In the genomic region with DNA sequence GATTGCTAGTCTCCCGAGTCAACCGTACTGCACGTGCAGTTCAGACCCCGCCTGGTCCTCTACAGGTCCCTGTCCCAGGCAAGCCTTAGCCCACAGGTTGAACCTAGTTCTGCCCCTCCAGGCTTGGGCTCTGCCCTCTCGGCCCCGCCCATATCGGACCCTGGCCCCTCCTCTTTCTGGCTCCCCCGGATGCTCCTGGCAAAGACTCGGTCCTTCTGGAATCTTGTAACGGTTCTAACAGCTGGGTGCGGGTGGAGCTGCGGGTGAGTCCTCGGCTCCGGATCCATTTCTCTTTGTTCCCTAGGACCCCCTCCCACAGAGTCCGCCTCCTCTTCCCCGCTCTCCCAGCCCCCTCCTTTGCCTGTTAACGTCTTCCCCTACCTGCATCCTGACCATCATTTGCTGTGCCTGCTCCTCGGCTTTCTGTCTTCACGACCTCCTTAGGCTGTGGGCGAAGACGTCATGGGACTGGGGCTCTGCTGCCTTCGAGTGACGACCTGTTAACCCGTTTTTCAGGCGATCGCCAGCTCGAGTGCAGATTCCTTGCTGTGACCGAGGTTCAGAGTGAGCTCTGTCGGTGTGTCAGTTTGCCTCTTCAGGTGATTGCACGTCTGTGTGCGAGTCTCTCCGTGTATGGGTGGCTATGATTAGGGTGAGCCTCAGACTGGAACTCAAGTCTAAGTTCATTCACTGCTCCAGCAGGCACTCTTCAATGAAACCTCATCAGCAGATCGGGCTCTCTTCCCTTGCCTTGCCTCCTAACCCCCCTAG, we compare ENCODE assay signal across 1 cellular context.
TF ChIP-seq lines count a peak whose summit lies in the region.

A gene with protein sequence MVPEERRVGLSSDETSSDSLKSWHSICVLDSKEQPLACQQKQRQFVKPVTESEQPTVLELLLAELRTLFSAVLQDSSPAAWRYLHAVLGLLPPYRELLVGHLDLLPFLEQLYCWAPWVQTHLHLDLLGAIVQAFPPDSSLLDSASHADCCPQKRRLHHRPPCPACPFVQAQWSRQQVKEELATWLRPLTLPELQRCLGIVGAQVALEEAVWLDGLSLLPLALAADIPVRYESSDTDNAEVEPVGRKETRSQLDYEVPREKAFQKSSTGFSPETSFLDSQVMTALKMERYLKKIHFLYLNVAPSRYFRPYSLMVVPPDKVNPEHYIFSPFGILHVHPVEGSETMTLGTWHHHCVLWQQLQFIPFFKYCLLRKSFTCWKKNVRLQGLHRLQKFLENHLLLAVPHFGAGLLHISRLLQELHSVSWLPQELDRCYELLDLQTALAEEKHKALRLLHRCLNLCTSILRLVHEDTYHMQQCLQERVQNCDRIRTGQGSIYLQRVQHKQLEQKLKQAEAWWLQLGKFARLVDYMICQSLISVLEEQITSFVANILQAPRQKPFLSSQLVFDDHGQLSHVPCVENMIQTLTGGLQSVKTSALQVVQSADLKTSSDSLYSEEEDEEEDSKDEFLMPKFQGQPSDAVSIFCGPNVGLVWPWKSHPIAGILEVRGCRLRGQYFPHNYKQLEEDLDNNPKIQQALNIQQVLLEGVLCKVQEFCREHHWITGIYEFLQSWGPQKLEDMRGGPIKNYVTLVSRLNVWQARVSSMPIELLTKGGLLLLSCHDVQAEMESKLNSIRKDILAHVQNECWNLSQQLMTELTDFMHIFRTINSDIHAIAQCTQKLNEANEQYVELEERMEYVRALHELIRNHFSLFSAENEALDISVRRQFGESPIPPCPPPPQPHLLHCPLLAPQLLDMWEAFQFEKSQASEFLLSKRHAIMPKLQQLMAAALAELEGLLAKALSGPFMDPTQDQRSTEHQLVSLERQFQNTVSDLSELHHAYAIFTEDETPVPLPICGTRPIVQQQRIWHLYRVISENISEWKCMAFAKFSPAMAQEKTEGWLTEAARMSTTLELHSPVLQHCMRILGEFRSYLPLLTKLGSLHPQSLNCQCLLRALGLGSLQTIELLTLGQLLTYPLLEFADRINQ (N-terminal part only) (plus strand): TSS at position 212 of the 771 bp plus-strand sequence. CDS start 936 bp downstream, outside the sequence.

TF ChIP-seq in WTC11, 78 proteins besides CTCF, POLR2A, EP300 and RAD21:
- TF ChIP-seq ETV6 (CRISPR knock-in tag; IDR thresholded peaks at IDR 0.05) = no peak
- TF ChIP-seq, protein P1, sequence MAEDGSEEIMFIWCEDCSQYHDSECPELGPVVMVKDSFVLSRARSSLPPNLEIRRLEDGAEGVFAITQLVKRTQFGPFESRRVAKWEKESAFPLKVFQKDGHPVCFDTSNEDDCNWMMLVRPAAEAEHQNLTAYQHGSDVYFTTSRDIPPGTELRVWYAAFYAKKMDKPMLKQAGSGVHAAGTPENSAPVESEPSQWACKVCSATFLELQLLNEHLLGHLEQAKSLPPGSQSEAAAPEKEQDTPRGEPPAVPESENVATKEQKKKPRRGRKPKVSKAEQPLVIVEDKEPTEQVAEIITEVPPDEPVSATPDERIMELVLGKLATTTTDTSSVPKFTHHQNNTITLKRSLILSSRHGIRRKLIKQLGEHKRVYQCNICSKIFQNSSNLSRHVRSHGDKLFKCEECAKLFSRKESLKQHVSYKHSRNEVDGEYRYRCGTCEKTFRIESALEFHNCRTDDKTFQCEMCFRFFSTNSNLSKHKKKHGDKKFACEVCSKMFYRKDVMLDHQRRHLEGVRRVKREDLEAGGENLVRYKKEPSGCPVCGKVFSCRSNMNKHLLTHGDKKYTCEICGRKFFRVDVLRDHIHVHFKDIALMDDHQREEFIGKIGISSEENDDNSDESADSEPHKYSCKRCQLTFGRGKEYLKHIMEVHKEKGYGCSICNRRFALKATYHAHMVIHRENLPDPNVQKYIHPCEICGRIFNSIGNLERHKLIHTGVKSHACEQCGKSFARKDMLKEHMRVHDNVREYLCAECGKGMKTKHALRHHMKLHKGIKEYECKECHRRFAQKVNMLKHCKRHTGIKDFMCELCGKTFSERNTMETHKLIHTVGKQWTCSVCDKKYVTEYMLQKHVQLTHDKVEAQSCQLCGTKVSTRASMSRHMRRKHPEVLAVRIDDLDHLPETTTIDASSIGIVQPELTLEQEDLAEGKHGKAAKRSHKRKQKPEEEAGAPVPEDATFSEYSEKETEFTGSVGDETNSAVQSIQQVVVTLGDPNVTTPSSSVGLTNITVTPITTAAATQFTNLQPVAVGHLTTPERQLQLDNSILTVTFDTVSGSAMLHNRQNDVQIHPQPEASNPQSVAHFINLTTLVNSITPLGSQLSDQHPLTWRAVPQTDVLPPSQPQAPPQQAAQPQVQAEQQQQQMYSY (CRISPR knock-in tag; IDR thresholded peaks at IDR 0.05) = no peak
- TF ChIP-seq NFATC4 (CRISPR knock-in tag; IDR thresholded peaks at IDR 0.05) = no peak
- TF ChIP-seq PRRX2 (CRISPR knock-in tag; IDR thresholded peaks at IDR 0.05) = no peak
- TF ChIP-seq HMGA2 (CRISPR knock-in tag; IDR thresholded peaks at IDR 0.05) = no peak
- TF ChIP-seq ZNF232 (CRISPR knock-in tag; IDR thresholded peaks at IDR 0.05) = no peak
- TF ChIP-seq, protein P2, sequence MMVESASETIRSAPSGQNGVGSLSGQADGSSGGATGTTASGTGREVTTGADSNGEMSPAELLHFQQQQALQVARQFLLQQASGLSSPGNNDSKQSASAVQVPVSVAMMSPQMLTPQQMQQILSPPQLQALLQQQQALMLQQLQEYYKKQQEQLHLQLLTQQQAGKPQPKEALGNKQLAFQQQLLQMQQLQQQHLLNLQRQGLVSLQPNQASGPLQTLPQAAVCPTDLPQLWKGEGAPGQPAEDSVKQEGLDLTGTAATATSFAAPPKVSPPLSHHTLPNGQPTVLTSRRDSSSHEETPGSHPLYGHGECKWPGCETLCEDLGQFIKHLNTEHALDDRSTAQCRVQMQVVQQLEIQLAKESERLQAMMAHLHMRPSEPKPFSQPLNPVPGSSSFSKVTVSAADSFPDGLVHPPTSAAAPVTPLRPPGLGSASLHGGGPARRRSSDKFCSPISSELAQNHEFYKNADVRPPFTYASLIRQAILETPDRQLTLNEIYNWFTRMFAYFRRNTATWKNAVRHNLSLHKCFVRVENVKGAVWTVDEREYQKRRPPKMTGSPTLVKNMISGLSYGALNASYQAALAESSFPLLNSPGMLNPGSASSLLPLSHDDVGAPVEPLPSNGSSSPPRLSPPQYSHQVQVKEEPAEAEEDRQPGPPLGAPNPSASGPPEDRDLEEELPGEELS (CRISPR knock-in tag; IDR thresholded peaks at IDR 0.05) = no peak
- TF ChIP-seq MYBL2 (CRISPR knock-in tag; IDR thresholded peaks at IDR 0.05) = no peak
- TF ChIP-seq NR2C2 (CRISPR knock-in tag; IDR thresholded peaks at IDR 0.05) = no peak
- TF ChIP-seq, protein P3, sequence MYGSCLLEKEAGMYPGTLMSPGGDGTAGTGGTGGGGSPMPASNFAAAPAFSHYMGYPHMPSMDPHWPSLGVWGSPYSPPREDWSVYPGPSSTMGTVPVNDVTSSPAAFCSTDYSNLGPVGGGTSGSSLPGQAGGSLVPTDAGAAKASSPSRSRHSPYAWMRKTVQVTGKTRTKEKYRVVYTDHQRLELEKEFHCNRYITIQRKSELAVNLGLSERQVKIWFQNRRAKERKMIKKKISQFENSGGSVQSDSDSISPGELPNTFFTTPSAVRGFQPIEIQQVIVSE (CRISPR knock-in tag; IDR thresholded peaks at IDR 0.05; ENCODE audit: borderline replicate concordance) = no peak
- no peak for TF ChIP-seq MXD4 (CRISPR knock-in tag; IDR thresholded peaks at IDR 0.05; ENCODE audit: borderline replicate concordance)
- no peak for TF ChIP-seq SMAD4 (CRISPR knock-in tag; IDR thresholded peaks at IDR 0.05)
- TF ChIP-seq, protein P4, sequence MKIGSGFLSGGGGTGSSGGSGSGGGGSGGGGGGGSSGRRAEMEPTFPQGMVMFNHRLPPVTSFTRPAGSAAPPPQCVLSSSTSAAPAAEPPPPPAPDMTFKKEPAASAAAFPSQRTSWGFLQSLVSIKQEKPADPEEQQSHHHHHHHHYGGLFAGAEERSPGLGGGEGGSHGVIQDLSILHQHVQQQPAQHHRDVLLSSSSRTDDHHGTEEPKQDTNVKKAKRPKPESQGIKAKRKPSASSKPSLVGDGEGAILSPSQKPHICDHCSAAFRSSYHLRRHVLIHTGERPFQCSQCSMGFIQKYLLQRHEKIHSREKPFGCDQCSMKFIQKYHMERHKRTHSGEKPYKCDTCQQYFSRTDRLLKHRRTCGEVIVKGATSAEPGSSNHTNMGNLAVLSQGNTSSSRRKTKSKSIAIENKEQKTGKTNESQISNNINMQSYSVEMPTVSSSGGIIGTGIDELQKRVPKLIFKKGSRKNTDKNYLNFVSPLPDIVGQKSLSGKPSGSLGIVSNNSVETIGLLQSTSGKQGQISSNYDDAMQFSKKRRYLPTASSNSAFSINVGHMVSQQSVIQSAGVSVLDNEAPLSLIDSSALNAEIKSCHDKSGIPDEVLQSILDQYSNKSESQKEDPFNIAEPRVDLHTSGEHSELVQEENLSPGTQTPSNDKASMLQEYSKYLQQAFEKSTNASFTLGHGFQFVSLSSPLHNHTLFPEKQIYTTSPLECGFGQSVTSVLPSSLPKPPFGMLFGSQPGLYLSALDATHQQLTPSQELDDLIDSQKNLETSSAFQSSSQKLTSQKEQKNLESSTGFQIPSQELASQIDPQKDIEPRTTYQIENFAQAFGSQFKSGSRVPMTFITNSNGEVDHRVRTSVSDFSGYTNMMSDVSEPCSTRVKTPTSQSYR (CRISPR knock-in tag; IDR thresholded peaks at IDR 0.05) = no peak
